12 cellular contexts compared by ENCODE assay signal in the genomic region with DNA sequence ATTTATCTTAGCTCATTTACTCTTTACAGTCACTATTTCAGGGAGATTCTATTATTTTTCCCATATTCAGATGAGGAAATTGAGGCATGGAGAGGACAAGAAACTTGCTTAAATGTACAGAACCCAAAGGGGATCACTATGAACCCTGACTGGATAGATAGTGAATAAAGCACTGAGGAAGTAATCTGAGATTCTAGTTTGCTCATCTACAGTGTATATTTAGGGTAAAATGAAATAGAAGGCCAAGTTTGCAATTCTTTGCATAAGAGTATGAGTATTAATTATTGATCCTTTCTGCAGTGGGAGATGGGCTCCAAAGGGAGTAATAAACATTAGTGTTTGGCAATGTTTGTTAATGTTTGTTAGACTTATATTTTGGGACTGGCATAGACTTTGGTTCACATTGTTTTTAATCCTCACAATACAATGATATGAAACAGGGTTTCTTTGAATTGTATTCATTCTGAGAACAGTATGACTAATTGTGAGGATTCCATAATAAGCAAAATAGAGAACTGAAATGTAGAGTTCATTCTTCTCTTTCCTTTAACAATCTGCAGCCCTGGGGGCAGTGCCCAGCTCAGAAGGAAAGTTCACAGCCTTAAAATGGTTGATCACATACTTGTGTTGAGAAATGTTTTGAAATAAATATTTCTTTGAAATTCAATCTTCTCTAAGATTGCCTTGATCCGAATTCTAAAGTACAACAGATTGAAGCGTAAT.
DNase-seq lines count a peak whose midpoint lies in the region; ATAC-seq and TF ChIP-seq lines count a peak whose summit lies in the region.
"Had no signal": no experiment of that assay in that cellular context is flagged by ENCODE, and none has a peak within 500 bp of the region (broad histone marks: within the 10 kb centered on the region; RNA-seq: fewer than 3 reads in every experiment).

No MANE protein-coding gene starts in this region.

- no peaks in the 10 kb centered on the region for H3K9me3 ChIP-seq in CD4-positive, alpha-beta T cell (ENCODE audit: control insufficient read depth, low read length)
- H3K9me3 ChIP-seq: testis had no signal

- POLR2A ChIA-PET in CD4-positive, alpha-beta T cell (lab: Charles Lee): interaction anchor here (0.6 kb wide), 1 partner anchor 1328 kb away, joined by 3 read pairs; no protein-coding TSS in a partner anchor

- H3K27me3 ChIP-seq in H7 (ENCODE audit: control insufficient read depth, insufficient read depth, low read length): no peaks in the 10 kb centered on the region
- H3K27me3 ChIP-seq in CD4-positive, alpha-beta T cell (ENCODE audit: control insufficient read depth, insufficient read depth, low read length): no peaks in the 10 kb centered on the region
- H3K27me3 ChIP-seq: testis had no signal

- no peaks in the 10 kb centered on the region for H3K36me3 Mint-ChIP-seq in CD4-positive, alpha-beta T cell (ENCODE audit: low read depth)

- no peak overlapping the region for H3K27ac Mint-ChIP-seq in CD4-positive, alpha-beta T cell
- H3K27ac Mint-ChIP-seq: activated T-cell treated with anti-CD3 and anti-CD28 coated beads, Interleukin-2, amount 50 U/mL, for 24 hours had no signal

- H3K4me3 ChIP-seq in H7 (ENCODE audit: insufficient read depth, low read depth, low read length): no peak overlapping the region
- H3K4me3 ChIP-seq: testis had no signal

- H3K36me3 ChIP-seq in H7 (replicated peaks; ENCODE audit: control insufficient read depth, insufficient read depth, low read length): no peaks in the 10 kb centered on the region

- no peak overlapping the region for H3K4me3 Mint-ChIP-seq in CD4-positive, alpha-beta T cell
- H3K4me3 Mint-ChIP-seq: activated T-cell treated with anti-CD3 and anti-CD28 coated beads, Interleukin-2, amount 50 U/mL, for 24 hours had no signal

- H3K27me3 Mint-ChIP-seq in CD4-positive, alpha-beta T cell: no peaks in the 10 kb centered on the region
- H3K27me3 Mint-ChIP-seq: activated T-cell treated with anti-CD3 and anti-CD28 coated beads, Interleukin-2, amount 50 U/mL, for 24 hours had no signal

- H3K4me1 Mint-ChIP-seq in CD4-positive, alpha-beta T cell (ENCODE audit: low read depth): no peaks in the 10 kb centered on the region

- ATAC-seq in GM18502 (IDR thresholded peaks at IDR 0.05; ENCODE audit: poor library complexity, unreplicated experiment): peak; percentile 100
- peak; percentile 99 for ATAC-seq in GM19463 (IDR thresholded peaks at IDR 0.05; ENCODE audit: unreplicated experiment)
- peak; percentile 100 for ATAC-seq in HG02852 (IDR thresholded peaks at IDR 0.05; ENCODE audit: unreplicated experiment)
- ATAC-seq in HG03457 (IDR thresholded peaks at IDR 0.05; ENCODE audit: unreplicated experiment): peak; percentile 100
- no peak for ATAC-seq in CD4-positive, alpha-beta T cell (ENCODE audit: poor library complexity)

- DNase-seq in middle frontal gyrus (ENCODE audit: extremely low spot score, low spot score): no peak
- no peak for DNase-seq in H7
- DNase-seq in HCEC 1CT: no peak
- no peak for DNase-seq in CD4-positive, alpha-beta T cell
- DNase-seq: activated T-cell treated with anti-CD3 and anti-CD28 coated beads, Interleukin-2, amount 50 U/mL, for 24 hours; MM.1S; NCI-H226; testis had no signal

- no peak for TF ChIP-seq CTCF in CD4-positive, alpha-beta T cell (IDR thresholded peaks at IDR 0.05)

- H3K9me3 Mint-ChIP-seq in CD4-positive, alpha-beta T cell: no peaks in the 10 kb centered on the region
- H3K9me3 Mint-ChIP-seq: activated T-cell treated with anti-CD3 and anti-CD28 coated beads, Interleukin-2, amount 50 U/mL, for 24 hours had no signal

- no peak overlapping the region for H3K27ac ChIP-seq in CD4-positive, alpha-beta T cell (ENCODE audit: low read depth, low read length)
- H3K27ac ChIP-seq: testis had no signal

- CTCF ChIA-PET in CD4-positive, alpha-beta T cell (lab: Charles Lee): no interaction called here

- intact Hi-C loops in CD4-positive, alpha-beta T cell (cut with DNase I, micrococcal nuclease): no loop called here
